ENCODE assay signal across 1 cellular context in genomic region chr7:44565097-44565794, GRCh38.
A peak's percentile ranks its signal among the peaks of the same experiment; 100 is the strongest.
TF ChIP-seq lines count a peak whose summit lies in the region.

No MANE protein-coding gene starts in this region.

TF ChIP-seq in HepG2, 621 proteins besides CTCF, POLR2A, EP300 and RAD21 (continued from another document and continues in another):
- no peak for TF ChIP-seq TARDBP (CRISPR knock-in tag; IDR thresholded peaks at IDR 0.05)
- no peak for TF ChIP-seq ZBTB46 (CRISPR knock-in tag; IDR thresholded peaks at IDR 0.05; ENCODE audit: borderline replicate concordance)
- no peak for TF ChIP-seq POLR2AphosphoS2 (IDR thresholded peaks at IDR 0.05; ENCODE audit: low read depth, low read length)
- TF ChIP-seq YEATS2 (CRISPR knock-in tag; IDR thresholded peaks at IDR 0.05; ENCODE audit: borderline replicate concordance) = no peak
- 0 out of 2 replicates have a peak, but pooled peaks have one; percentile 34 for TF ChIP-seq ZBTB43 (CRISPR knock-in tag; conservative IDR thresholded peaks at IDR 0.05)
- TF ChIP-seq ZMAT3 (CRISPR knock-in tag; conservative IDR thresholded peaks at IDR 0.05) = no peak
- no peak for TF ChIP-seq CBX1 (IDR thresholded peaks at IDR 0.05; ENCODE audit: low read depth)
- peak; percentile 42; the same call in 1 of the 2 replicates for TF ChIP-seq ZNF547 (CRISPR knock-in tag; IDR thresholded peaks at IDR 0.05)
- TF ChIP-seq ZNF605 (CRISPR knock-in tag; IDR thresholded peaks at IDR 0.05) = 0 out of 2 replicates have a peak, but pooled peaks have one; percentile 6
- peak; percentile 88 for TF ChIP-seq STAG1 (CRISPR knock-in tag; IDR thresholded peaks at IDR 0.05)
- TF ChIP-seq SMARCC2 (IDR thresholded peaks at IDR 0.05) = no peak
- TF ChIP-seq ZNF687 (CRISPR knock-in tag; IDR thresholded peaks at IDR 0.05) = peak; percentile 74
- TF ChIP-seq NFKB2 (CRISPR knock-in tag; IDR thresholded peaks at IDR 0.05; ENCODE audit: borderline replicate concordance) = 0 out of 2 replicates have a peak, but pooled peaks have one; percentile 72
- TF ChIP-seq ZKSCAN8 (CRISPR knock-in tag; IDR thresholded peaks at IDR 0.05; ENCODE audit: borderline replicate concordance) = peak; percentile 25; the same call in 1 of the 2 replicates
- TF ChIP-seq THRA (CRISPR knock-in tag; IDR thresholded peaks at IDR 0.05; ENCODE audit: borderline replicate concordance) = 0 out of 2 replicates have a peak, but pooled peaks have one; percentile 37
- no peak for TF ChIP-seq CCDC6 (CRISPR knock-in tag; IDR thresholded peaks at IDR 0.05)
- peak; percentile 17; the same call in 1 of the 2 replicates for TF ChIP-seq ZBTB33 (CRISPR knock-in tag; IDR thresholded peaks at IDR 0.05)
- peak; percentile 65 for TF ChIP-seq XRCC5 (optimal IDR thresholded peaks at IDR 0.05; ENCODE audit: low read length)
- TF ChIP-seq AGO2 (optimal IDR thresholded peaks at IDR 0.05; ENCODE audit: low read depth, low read length) = peak; percentile 44
- TF ChIP-seq ZNF274 (CRISPR knock-in tag; IDR thresholded peaks at IDR 0.05) = peak; percentile 65; the same call in 1 of the 2 replicates
- peak; percentile 72 for TF ChIP-seq SMC3 (IDR thresholded peaks at IDR 0.05; ENCODE audit: low read length)
- no peak for TF ChIP-seq HBP1 (CRISPR knock-in tag; IDR thresholded peaks at IDR 0.05; ENCODE audit: low read depth)
- TF ChIP-seq HOXA9 (CRISPR knock-in tag; IDR thresholded peaks at IDR 0.05; ENCODE audit: borderline replicate concordance) = no peak
- 0 out of 2 replicates have a peak, but pooled peaks have one; percentile 60 for TF ChIP-seq ZSCAN20 (CRISPR knock-in tag; IDR thresholded peaks at IDR 0.05; ENCODE audit: borderline replicate concordance)
- TF ChIP-seq ZFY (CRISPR knock-in tag; IDR thresholded peaks at IDR 0.05) = peak; percentile 41; the same call in 1 of the 2 replicates
- 0 out of 2 replicates have a peak, but pooled peaks have one; percentile 27 for TF ChIP-seq ZNF263 (CRISPR knock-in tag; IDR thresholded peaks at IDR 0.05)
- no peak for TF ChIP-seq CBFB (CRISPR knock-in tag; IDR thresholded peaks at IDR 0.05)
- no peak for TF ChIP-seq ZNF33A (CRISPR knock-in tag; IDR thresholded peaks at IDR 0.05; ENCODE audit: borderline replicate concordance)
- TF ChIP-seq ZNF3 (CRISPR knock-in tag; IDR thresholded peaks at IDR 0.05) = no peak
- TF ChIP-seq PPARG (CRISPR knock-in tag; conservative IDR thresholded peaks at IDR 0.05) = no peak
- no peak for TF ChIP-seq CBX2 (IDR thresholded peaks at IDR 0.05; ENCODE audit: low read depth, low read length)
- TF ChIP-seq CBX2 (CRISPR knock-in tag; IDR thresholded peaks at IDR 0.05; ENCODE audit: low read depth) = no peak
- peak; percentile 20; the same call in 1 of the 2 replicates for TF ChIP-seq FOSL2 (CRISPR knock-in tag; IDR thresholded peaks at IDR 0.05)
- TF ChIP-seq CENPBD1 (CRISPR knock-in tag; IDR thresholded peaks at IDR 0.05; ENCODE audit: borderline replicate concordance, low read depth) = no peak
- no peak for TF ChIP-seq TBX2 (CRISPR knock-in tag; IDR thresholded peaks at IDR 0.05; ENCODE audit: borderline replicate concordance)
- TF ChIP-seq ZNF724P (CRISPR knock-in tag; IDR thresholded peaks at IDR 0.05; ENCODE audit: borderline replicate concordance) = no peak
- TF ChIP-seq GATAD1 (CRISPR knock-in tag; IDR thresholded peaks at IDR 0.05) = peak; percentile 20; the same call in 1 of the 2 replicates
- TF ChIP-seq THAP9 (CRISPR knock-in tag; IDR thresholded peaks at IDR 0.05; ENCODE audit: borderline replicate concordance) = peak; percentile 5; the same call in 1 of the 2 replicates
- TF ChIP-seq GABPB1 (CRISPR knock-in tag; IDR thresholded peaks at IDR 0.05) = peak; percentile 42; the same call in 1 of the 2 replicates
- no peak for TF ChIP-seq NR3C1 (CRISPR knock-in tag; IDR thresholded peaks at IDR 0.05)
- TF ChIP-seq MXI1 (IDR thresholded peaks at IDR 0.05; ENCODE audit: borderline replicate concordance, low read depth, low read length) = no peak; the same call in 2 of the 3 replicates
- no peak for TF ChIP-seq IRF1 (CRISPR knock-in tag; IDR thresholded peaks at IDR 0.05; ENCODE audit: low read depth)
